ENCODE assay signal across 26 cellular contexts in the genomic region with DNA sequence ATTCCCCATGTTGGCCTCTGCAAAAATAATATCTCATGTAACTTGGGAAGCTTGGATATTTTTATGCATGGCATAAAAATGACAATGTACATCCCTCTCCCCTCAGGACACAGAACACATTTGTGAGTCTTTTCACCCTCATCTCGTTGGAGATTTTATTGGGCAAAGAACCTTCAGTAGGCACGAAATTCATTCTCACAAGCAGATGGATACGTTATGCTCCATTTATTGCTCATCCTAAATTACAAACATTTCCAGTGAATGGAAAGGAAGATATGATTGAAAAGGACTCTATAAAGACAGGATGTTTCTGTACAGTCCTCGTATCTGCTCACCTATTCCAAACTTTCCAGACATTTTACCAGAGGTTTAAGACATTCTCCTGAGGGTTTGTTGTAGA.
"Had no signal": no experiment of that assay in that cellular context is flagged by ENCODE, and none has a peak within 500 bp of the region (broad histone marks: within the 10 kb centered on the region; RNA-seq: fewer than 3 reads in every experiment).

No MANE protein-coding gene starts in this region.

- FAIRE-seq: colon, endothelial cell of umbilical vein had no signal

- DNase-seq: colonic mucosa; cortex of kidney; dermis blood vessel endothelial cell; dorsolateral prefrontal cortex; effector CD4-positive, alpha-beta T cell; effector CD8-positive, alpha-beta T cell; effector memory CD4-positive, alpha-beta T cell; effector memory CD8-positive, alpha-beta T cell; endodermal cell; erythroblast; esophagus squamous epithelium; foreskin fibroblast; foreskin keratinocyte; foreskin melanocyte; gastrocnemius medialis; glutamatergic neuron; head of caudate nucleus; heart right ventricle had no signal

- H3K36me3 ChIP-seq: colonic mucosa, esophagus muscularis mucosa, esophagus squamous epithelium, gastrocnemius medialis, gastroesophageal sphincter, heart left ventricle, heart right ventricle had no signal

- H3K27ac ChIP-seq: colonic mucosa, coronary artery, dorsolateral prefrontal cortex, epithelial cell of prostate, esophagus muscularis mucosa, esophagus squamous epithelium, foreskin keratinocyte, gastrocnemius medialis, gastroesophageal sphincter, heart left ventricle, heart right ventricle had no signal

- H3K4me1 ChIP-seq: colonic mucosa, esophagus muscularis mucosa, esophagus squamous epithelium, foreskin keratinocyte, gastrocnemius medialis, gastroesophageal sphincter, heart left ventricle, heart right ventricle had no signal

- ATAC-seq: effector memory CD8-positive, alpha-beta T cell; esophagus mucosa; foreskin keratinocyte; gastrocnemius medialis; gastroesophageal sphincter; heart left ventricle; heart right ventricle had no signal

- H3K4me3 ChIP-seq: colonic mucosa, coronary artery, dorsolateral prefrontal cortex, esophagus muscularis mucosa, esophagus squamous epithelium, gastrocnemius medialis, gastroesophageal sphincter, heart left ventricle, heart right ventricle had no signal

- H3K9me3 ChIP-seq: colonic mucosa, gastrocnemius medialis, gastroesophageal sphincter, heart left ventricle had no signal

- H3K27me3 ChIP-seq: colonic mucosa, esophagus muscularis mucosa, esophagus squamous epithelium, foreskin keratinocyte, gastrocnemius medialis, gastroesophageal sphincter, heart left ventricle, heart right ventricle had no signal
